22 cellular contexts compared by ENCODE assay signal in the genomic region with DNA sequence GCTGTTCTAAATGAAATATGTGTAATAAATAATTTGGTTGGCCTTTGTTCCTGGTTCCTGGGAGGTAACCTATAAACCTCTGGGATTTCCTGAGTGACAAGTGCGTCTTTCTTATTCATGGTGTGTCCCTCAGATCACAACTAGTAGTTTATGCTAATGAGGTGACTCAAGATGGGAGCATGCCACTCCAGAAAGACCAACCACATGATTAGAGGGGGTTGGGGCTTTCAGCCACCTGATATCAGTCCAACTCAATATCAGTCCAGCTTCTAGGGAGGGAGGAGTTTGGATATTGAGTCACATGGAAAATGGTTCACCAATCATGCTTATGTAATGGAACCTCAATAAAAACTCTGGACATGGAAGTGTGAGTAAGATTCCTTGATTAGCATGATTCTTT.
"Had no signal": no experiment of that assay in that cellular context is flagged by ENCODE, and none has a peak within 500 bp of the region (broad histone marks: within the 10 kb centered on the region; RNA-seq: fewer than 3 reads in every experiment).

No MANE protein-coding gene starts in this region.

- H3K36me3 Mint-ChIP-seq: natural killer cell treated with Interleukin-12 subunit alpha and Interleukin-12 subunit beta and Interleukin-15 and Interleukin-18, amount 100 ng/mL, for 72 hours had no signal

- H3K27ac Mint-ChIP-seq: natural killer cell treated with Interleukin-12 subunit alpha and Interleukin-12 subunit beta and Interleukin-15 and Interleukin-18, amount 100 ng/mL, for 72 hours; T-cell; WTC11 had no signal

- H3K4me3 Mint-ChIP-seq: activated T-cell treated with anti-CD3 and anti-CD28 coated beads, Interleukin-2, amount 50 U/mL, for 4 hours; natural killer cell treated with Interleukin-12 subunit alpha and Interleukin-12 subunit beta and Interleukin-15 and Interleukin-18, amount 100 ng/mL, for 72 hours; T-cell; WTC11 had no signal

- H3K9me3 Mint-ChIP-seq: activated T-cell treated with anti-CD3 and anti-CD28 coated beads, Interleukin-2, amount 50 U/mL, for 4 hours; natural killer cell treated with Interleukin-12 subunit alpha and Interleukin-12 subunit beta and Interleukin-15 and Interleukin-18, amount 100 ng/mL, for 72 hours had no signal

- H3K9me3 ChIP-seq: gastrocnemius medialis, ovary, prostate gland, upper lobe of right lung had no signal

- H3K4me3 ChIP-seq: esophagus muscularis mucosa, gastrocnemius medialis, ovary, prostate gland, right atrium auricular region, spleen, upper lobe of right lung had no signal

- H3K36me3 ChIP-seq: brain microvascular endothelial cell, esophagus muscularis mucosa, gastrocnemius medialis, ovary, prostate gland, right atrium auricular region, spleen, upper lobe of right lung had no signal

- H3K27me3 ChIP-seq: brain microvascular endothelial cell, esophagus muscularis mucosa, gastrocnemius medialis, ovary, right atrium auricular region, spleen, upper lobe of right lung had no signal

- ATAC-seq: activated T-cell treated with anti-CD3 and anti-CD28 coated beads, Interleukin-2, amount 50 U/mL, for 4 hours; gastrocnemius medialis; natural killer cell treated with Interleukin-12 subunit alpha and Interleukin-12 subunit beta and Interleukin-15 and Interleukin-18, amount 100 ng/mL, for 72 hours; stimulated activated naive CD8-positive, alpha-beta T cell treated with anti-CD3 and anti-CD28 coated beads, Interleukin-15, Interleukin-2, amounts not matched to agents 100 U/mL and 50 U/mL, for 24 hours; T-cell; upper lobe of right lung; WTC11 had no signal

- H3K4me1 Mint-ChIP-seq: T-cell, WTC11 had no signal

- DNase-seq: activated CD4-positive, alpha-beta T cell treated with anti-CD3 and anti-CD28 coated beads, Interleukin-2, amount 50 U/mL, for 48 hours; activated CD8-positive, alpha-beta memory T cell treated with anti-CD3 and anti-CD28 coated beads, Interleukin-2, amount 50 U/mL, for 48 hours; activated naive CD4-positive, alpha-beta T cell treated with Interleukin-2 at 50 U/mL for 16 hours; activated T-cell treated with anti-CD3 and anti-CD28 coated beads, Interleukin-2, amount 50 U/mL, for 4 hours; anterior cingulate cortex; brain microvascular endothelial cell; central memory CD4-positive, alpha-beta T cell; dermis blood vessel endothelial cell; effector CD8-positive, alpha-beta T cell; gastrocnemius medialis; hippocampal formation; ovary; spleen; stimulated activated CD4-positive, alpha-beta T cell treated with anti-CD3 and anti-CD28 coated beads, Interleukin-4, amount 100 ng/mL, for 1 hour; stimulated activated naive CD8-positive, alpha-beta T cell treated with anti-CD3 and anti-CD28 coated beads, Interleukin-15, Interleukin-2, amounts not matched to agents 100 U/mL and 50 U/mL, for 24 hours; T-cell; upper lobe of right lung had no signal

- H3K27ac ChIP-seq: brain microvascular endothelial cell, esophagus muscularis mucosa, gastrocnemius medialis, ovary, prostate gland, right atrium auricular region, spleen, upper lobe of right lung had no signal

- H3K4me1 ChIP-seq: esophagus muscularis mucosa, gastrocnemius medialis, prostate gland, right atrium auricular region, spleen, upper lobe of right lung had no signal
